In the genomic region with DNA sequence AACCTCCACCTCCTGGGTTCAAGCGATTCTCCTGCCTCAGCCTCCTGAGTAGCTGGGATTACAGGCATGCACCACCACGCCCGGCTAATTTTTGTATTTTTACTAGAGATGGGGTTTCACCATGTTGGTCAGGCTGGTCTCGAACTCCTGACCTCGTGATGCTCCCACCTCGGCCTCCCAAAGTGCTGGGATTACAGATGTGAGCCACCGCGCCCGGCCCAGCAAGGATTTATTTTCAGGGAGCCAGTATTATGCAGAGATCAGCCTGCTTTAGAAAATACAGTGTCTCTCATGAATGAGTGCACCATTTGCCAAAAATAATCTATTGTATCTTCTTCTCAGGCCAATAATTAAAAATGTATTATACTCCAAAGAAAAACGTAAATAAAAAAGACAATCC, we compare ENCODE assay signal across 4 cellular contexts. TPM values are rescaled to one million over a fixed set of nuclear protein-coding genes. Genes with fewer than 3 reads are reported as not detected.
A peak's percentile ranks its signal among the peaks of the same experiment; 100 is the strongest.
DNase-seq lines count a peak whose midpoint lies in the region; ATAC-seq and TF ChIP-seq lines count a peak whose summit lies in the region.
"Not testable (repeated sequence)": the region's sequence is repeated elsewhere in the genome, so short reads cannot be mapped to it uniquely, and the experiment has no call there.

No MANE protein-coding gene starts in this region.

- in situ Hi-C loops in gastrocnemius medialis (cut with MboI; ENCODE audit: low sequenced_read_pairs in 4 of 4) = loop anchor here in 1 of 4 donors (25.0 kb wide), 1 partner anchor 98 kb away; no protein-coding TSS in a partner anchor

- ATAC-seq in psoas muscle, gastrocnemius medialis: not testable (repeated sequence)

- not testable (repeated sequence) for H4K20me1 ChIP-seq in OCI-LY1 (ENCODE audit: insufficient read depth, low read length)

- peaks cover 13% of the 10 kb centered on the region for H3K36me3 ChIP-seq in OCI-LY1 (ENCODE audit: insufficient read depth, low read length)
- not testable (repeated sequence) for H3K36me3 ChIP-seq in psoas muscle (ENCODE audit: insufficient read depth in 1 of 2, low read depth in 1 of 2); gastrocnemius medialis; spleen

- not testable (repeated sequence) for DNase-seq in psoas muscle, gastrocnemius medialis
- DNase-seq in spleen = peak; percentile 17

- intact Hi-C loops in psoas muscle (cut with DNase I); gastrocnemius medialis (cut with DNase I; ENCODE audit: low total_unique reads); spleen (cut with DNase I; ENCODE audit: low total_unique reads): not testable (repeated sequence)

- not testable (repeated sequence) for TF ChIP-seq CTCF in OCI-LY1 (IDR thresholded peaks at IDR 0.05; ENCODE audit: low read length); psoas muscle (IDR thresholded peaks at IDR 0.05); gastrocnemius medialis (IDR thresholded peaks at IDR 0.05 in 4 of 5, conservative IDR thresholded peaks at IDR 0.05 in 1 of 5); spleen (IDR thresholded peaks at IDR 0.05 in 8 of 11, conservative IDR thresholded peaks at IDR 0.05 in 3 of 11)

- not testable (repeated sequence) for H3K9me3 ChIP-seq in OCI-LY1 (ENCODE audit: low read length); psoas muscle; gastrocnemius medialis; spleen

- H3F3A ChIP-seq in OCI-LY1 (ENCODE audit: insufficient read depth, low read length) = not testable (repeated sequence)

- not testable (repeated sequence) for H3K4me2 ChIP-seq in OCI-LY1 (ENCODE audit: low read length)

- not testable (repeated sequence) for H3K9me2 ChIP-seq in OCI-LY1 (ENCODE audit: low read depth, low read length)

- H2AFZ ChIP-seq in OCI-LY1 (ENCODE audit: low read length) = not testable (repeated sequence)

- H3K27me3 ChIP-seq in OCI-LY1 (ENCODE audit: insufficient read depth, low read length); psoas muscle (ENCODE audit: insufficient read depth in 3 of 3, low read length in 2 of 3); gastrocnemius medialis; spleen (replicated peaks in 1 of 7): not testable (repeated sequence)

- not testable (repeated sequence) for H3K9ac ChIP-seq in OCI-LY1 (ENCODE audit: low read length)

- TF ChIP-seq POLR2A in gastrocnemius medialis (IDR thresholded peaks at IDR 0.05); spleen (IDR thresholded peaks at IDR 0.05): not testable (repeated sequence)

- H3K4me1 ChIP-seq in OCI-LY1 (ENCODE audit: insufficient read depth, low read length, severe bottlenecking) = peaks cover 73% of the 10 kb centered on the region
- H3K4me1 ChIP-seq in psoas muscle, spleen: not testable (repeated sequence)
- H3K4me1 ChIP-seq in gastrocnemius medialis = peaks cover 12 to 13% of the 10 kb centered on the region in 2 donors

- H3K27ac ChIP-seq in OCI-LY1 (ENCODE audit: low read depth, low read length, poor library complexity, severe bottlenecking) (peak overlapping the region; percentile 97), psoas muscle (peak overlapping the region; percentile 56), gastrocnemius medialis (peak overlapping the region; percentile 40 to 86 (median 84))
- H3K27ac ChIP-seq in spleen = not testable (repeated sequence)

- WGBS in psoas muscle, 3 donors = 71 to 82% (median 74%) methylated on average over 9 to 10 of the region's 10 CpGs
- WGBS in spleen, 5 donors = 74 to 92% (median 77%) methylated on average over 8 to 10 of the region's 10 CpGs

- H3K4me3 ChIP-seq in OCI-LY1 (ENCODE audit: low read depth, low read length, poor library complexity, severe bottlenecking); psoas muscle; gastrocnemius medialis; spleen: not testable (repeated sequence)

- H3K79me2 ChIP-seq in OCI-LY1 (ENCODE audit: insufficient read depth, low read length) = peaks cover 10% of the 10 kb centered on the region; the same call in 1 of the 2 replicates

RNA-seq across cellular contexts. Expression of gene DMD, which starts 26.5 kb away (rescaled TPM):
- total RNA-seq in psoas muscle (100 to 1,000 TPM in 2 of 4 donors, 10 to 100 TPM in 2; 86.5 to 170 (median 120) TPM), gastrocnemius medialis (100 to 1,000 TPM in 2 of 4 donors, 10 to 100 TPM in 2; 53.5 to 201 (median 98.9) TPM), spleen (10 to 100 TPM in 1 of 7 donors, 1 to 10 TPM in 6; 3.2 to 11.3 (median 5.5) TPM)
- polyA plus RNA-seq in psoas muscle (10 to 100 TPM in 2 of 3 donors, 1 to 10 TPM in 1; 6.8 to 23.8 (median 23.1) TPM), spleen (1 to 10 TPM; 1.3 to 1.7 (median 1.6) TPM)

Comparison
In these comparisons a context has a peak if more than half of its experiments do, and no peak if none do; other contexts are left out.
1. RNA of gene DMD, which starts 26.5 kb away (total RNA-seq): 86.5 to 170 TPM in psoas muscle and 53.5 to 201 TPM in gastrocnemius medialis; 3.2 to 11.3 TPM in spleen; every median in the first group is over 4 times any median in the second.